ENCODE assay signal across 1 cellular context in the genomic region with DNA sequence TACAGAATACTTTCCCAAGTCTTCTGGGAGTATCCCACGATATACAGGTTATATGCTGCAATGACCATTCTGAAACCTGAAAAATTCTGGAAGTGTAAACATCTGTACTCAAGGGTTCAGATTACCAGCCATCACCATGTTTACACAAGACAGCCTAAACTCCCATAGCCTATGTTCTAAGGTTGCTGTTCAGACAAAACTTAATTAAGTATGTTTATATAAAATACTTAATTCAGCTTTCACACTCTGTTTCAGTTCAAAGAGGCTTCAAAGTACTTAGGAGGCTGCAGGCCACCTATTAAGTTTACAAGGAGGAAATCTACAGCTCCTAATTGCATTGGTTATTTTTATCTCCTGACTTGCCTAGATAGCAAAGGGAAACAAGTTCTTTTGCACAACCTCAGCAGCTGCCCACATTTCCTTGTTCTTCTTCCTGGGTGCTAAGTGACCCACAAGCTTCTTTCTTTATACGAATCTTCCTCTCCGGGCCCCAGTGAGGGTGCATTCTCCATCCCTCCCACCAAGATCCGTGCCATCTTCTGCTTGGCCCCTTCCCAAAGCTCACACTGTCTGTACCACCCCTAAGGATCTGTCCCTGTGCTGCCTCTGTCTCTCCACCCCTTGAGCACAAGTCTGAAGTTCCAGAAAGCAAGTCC.
A peak's percentile ranks its signal among the peaks of the same experiment; 100 is the strongest.
TF ChIP-seq lines count a peak whose summit lies in the region.

No MANE protein-coding gene starts in this region.

TF ChIP-seq in HepG2, 621 proteins besides CTCF, POLR2A, EP300 and RAD21 (continues in another document):
- TF ChIP-seq ZNF205 (CRISPR knock-in tag; IDR thresholded peaks at IDR 0.05) (no peak), FOXK2 (IDR thresholded peaks at IDR 0.05) (peak; percentile 57; the same call in 1 of the 2 replicates), ZNF468 (CRISPR knock-in tag; IDR thresholded peaks at IDR 0.05) (no peak), ZNF510 (CRISPR knock-in tag; IDR thresholded peaks at IDR 0.05; ENCODE audit: low read depth) (no peak), EED (CRISPR knock-in tag; IDR thresholded peaks at IDR 0.05) (no peak), SRY (CRISPR knock-in tag; IDR thresholded peaks at IDR 0.05) (no peak), GFI1 (CRISPR knock-in tag; IDR thresholded peaks at IDR 0.05; ENCODE audit: borderline replicate concordance) (0 out of 2 replicates have a peak, but pooled peaks have one; percentile 28), FOXA3 (CRISPR knock-in tag; IDR thresholded peaks at IDR 0.05) (peak; percentile 98), SP140L (CRISPR knock-in tag; IDR thresholded peaks at IDR 0.05; ENCODE audit: borderline replicate concordance) (no peak), HNF4A (CRISPR knock-in tag; IDR thresholded peaks at IDR 0.05) (no peak), TBP (CRISPR knock-in tag; IDR thresholded peaks at IDR 0.05) (no peak), BCL6 (CRISPR knock-in tag; IDR thresholded peaks at IDR 0.05) (peak; percentile 52; the same call in 1 of the 2 replicates), MAFK (conservative IDR thresholded peaks at IDR 0.05 in 1 of 2, IDR thresholded peaks at IDR 0.05 in 1 of 2; ENCODE audit: low read length in 2 of 2) (no peak), SAFB2 (CRISPR knock-in tag; IDR thresholded peaks at IDR 0.05; ENCODE audit: borderline replicate concordance, low read depth) (no peak), ZNF674 (CRISPR knock-in tag; IDR thresholded peaks at IDR 0.05; ENCODE audit: low read depth) (no peak), ARNT (IDR thresholded peaks at IDR 0.05) (no peak), ZNF124 (CRISPR knock-in tag; IDR thresholded peaks at IDR 0.05) (no peak), FOXA1 (IDR thresholded peaks at IDR 0.05) (peak; percentile 49; the same call in 1 of the 2 replicates), FOXA1 (CRISPR knock-in tag; IDR thresholded peaks at IDR 0.05) (peak; percentile 94), CBFB (CRISPR knock-in tag; IDR thresholded peaks at IDR 0.05) (no peak), HDAC2 (CRISPR knock-in tag; IDR thresholded peaks at IDR 0.05) (no peak), ZNF720 (CRISPR knock-in tag; IDR thresholded peaks at IDR 0.05) (no peak), FOXK1 (CRISPR knock-in tag; IDR thresholded peaks at IDR 0.05; ENCODE audit: borderline replicate concordance, low read depth) (peak; percentile 33; the same call in 1 of the 2 replicates), ZNF24 (IDR thresholded peaks at IDR 0.05) (no peak), NONO (IDR thresholded peaks at IDR 0.05) (no peak), NONO (CRISPR knock-in tag; conservative IDR thresholded peaks at IDR 0.05) (no peak), JUN (CRISPR knock-in tag; IDR thresholded peaks at IDR 0.05) (no peak), ZNF224 (CRISPR knock-in tag; IDR thresholded peaks at IDR 0.05) (no peak), SIX1 (CRISPR knock-in tag; IDR thresholded peaks at IDR 0.05; ENCODE audit: borderline replicate concordance) (peak; percentile 91), ZNF10 (CRISPR knock-in tag; IDR thresholded peaks at IDR 0.05; ENCODE audit: borderline replicate concordance, low read depth) (no peak), HDAC6 (IDR thresholded peaks at IDR 0.05; ENCODE audit: low read depth, low read length) (no peak), SIX4 (CRISPR knock-in tag; IDR thresholded peaks at IDR 0.05) (peak; percentile 87), RBAK (CRISPR knock-in tag; IDR thresholded peaks at IDR 0.05) (no peak), NFYB (CRISPR knock-in tag; IDR thresholded peaks at IDR 0.05) (no peak), MTA1 (CRISPR knock-in tag; IDR thresholded peaks at IDR 0.05; ENCODE audit: borderline replicate concordance) (no peak)
- TF ChIP-seq, protein P1, sequence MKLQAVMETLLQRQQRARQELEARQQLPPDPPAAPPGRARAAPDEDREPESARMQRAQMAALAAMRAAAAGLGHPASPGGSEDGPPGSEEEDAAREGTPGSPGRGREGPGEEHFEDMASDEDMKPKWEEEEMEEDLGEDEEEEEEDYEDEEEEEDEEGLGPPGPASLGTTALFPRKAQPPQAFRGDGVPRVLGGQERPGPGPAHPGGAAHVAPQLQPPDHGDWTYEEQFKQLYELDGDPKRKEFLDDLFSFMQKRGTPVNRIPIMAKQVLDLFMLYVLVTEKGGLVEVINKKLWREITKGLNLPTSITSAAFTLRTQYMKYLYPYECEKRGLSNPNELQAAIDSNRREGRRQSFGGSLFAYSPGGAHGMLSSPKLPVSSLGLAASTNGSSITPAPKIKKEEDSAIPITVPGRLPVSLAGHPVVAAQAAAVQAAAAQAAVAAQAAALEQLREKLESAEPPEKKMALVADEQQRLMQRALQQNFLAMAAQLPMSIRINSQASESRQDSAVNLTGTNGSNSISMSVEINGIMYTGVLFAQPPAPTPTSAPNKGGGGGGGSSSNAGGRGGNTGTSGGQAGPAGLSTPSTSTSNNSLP (IDR thresholded peaks at IDR 0.05; ENCODE audit: low read depth, low read length) = no peak
- TF ChIP-seq, protein P2, sequence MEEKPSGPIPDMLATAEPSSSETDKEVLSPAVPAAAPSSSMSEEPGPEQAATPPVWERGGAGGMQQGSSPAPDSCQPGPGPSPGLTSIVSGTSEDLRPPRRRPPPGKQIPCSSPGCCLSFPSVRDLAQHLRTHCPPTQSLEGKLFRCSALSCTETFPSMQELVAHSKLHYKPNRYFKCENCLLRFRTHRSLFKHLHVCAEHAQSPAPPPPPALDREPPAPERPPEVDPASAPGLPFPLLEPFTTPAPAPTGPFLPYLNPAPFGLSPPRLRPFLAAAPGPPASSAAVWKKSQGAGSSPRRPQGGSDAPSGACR (CRISPR knock-in tag; IDR thresholded peaks at IDR 0.05) = no peak
- TF ChIP-seq, protein P3, sequence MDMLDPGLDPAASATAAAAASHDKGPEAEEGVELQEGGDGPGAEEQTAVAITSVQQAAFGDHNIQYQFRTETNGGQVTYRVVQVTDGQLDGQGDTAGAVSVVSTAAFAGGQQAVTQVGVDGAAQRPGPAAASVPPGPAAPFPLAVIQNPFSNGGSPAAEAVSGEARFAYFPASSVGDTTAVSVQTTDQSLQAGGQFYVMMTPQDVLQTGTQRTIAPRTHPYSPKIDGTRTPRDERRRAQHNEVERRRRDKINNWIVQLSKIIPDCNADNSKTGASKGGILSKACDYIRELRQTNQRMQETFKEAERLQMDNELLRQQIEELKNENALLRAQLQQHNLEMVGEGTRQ (IDR thresholded peaks at IDR 0.05; ENCODE audit: low read depth, low read length) = no peak
- TF ChIP-seq, protein P3 (CRISPR knock-in tag; IDR thresholded peaks at IDR 0.05; ENCODE audit: borderline replicate concordance) = no peak
- TF ChIP-seq, protein P4, sequence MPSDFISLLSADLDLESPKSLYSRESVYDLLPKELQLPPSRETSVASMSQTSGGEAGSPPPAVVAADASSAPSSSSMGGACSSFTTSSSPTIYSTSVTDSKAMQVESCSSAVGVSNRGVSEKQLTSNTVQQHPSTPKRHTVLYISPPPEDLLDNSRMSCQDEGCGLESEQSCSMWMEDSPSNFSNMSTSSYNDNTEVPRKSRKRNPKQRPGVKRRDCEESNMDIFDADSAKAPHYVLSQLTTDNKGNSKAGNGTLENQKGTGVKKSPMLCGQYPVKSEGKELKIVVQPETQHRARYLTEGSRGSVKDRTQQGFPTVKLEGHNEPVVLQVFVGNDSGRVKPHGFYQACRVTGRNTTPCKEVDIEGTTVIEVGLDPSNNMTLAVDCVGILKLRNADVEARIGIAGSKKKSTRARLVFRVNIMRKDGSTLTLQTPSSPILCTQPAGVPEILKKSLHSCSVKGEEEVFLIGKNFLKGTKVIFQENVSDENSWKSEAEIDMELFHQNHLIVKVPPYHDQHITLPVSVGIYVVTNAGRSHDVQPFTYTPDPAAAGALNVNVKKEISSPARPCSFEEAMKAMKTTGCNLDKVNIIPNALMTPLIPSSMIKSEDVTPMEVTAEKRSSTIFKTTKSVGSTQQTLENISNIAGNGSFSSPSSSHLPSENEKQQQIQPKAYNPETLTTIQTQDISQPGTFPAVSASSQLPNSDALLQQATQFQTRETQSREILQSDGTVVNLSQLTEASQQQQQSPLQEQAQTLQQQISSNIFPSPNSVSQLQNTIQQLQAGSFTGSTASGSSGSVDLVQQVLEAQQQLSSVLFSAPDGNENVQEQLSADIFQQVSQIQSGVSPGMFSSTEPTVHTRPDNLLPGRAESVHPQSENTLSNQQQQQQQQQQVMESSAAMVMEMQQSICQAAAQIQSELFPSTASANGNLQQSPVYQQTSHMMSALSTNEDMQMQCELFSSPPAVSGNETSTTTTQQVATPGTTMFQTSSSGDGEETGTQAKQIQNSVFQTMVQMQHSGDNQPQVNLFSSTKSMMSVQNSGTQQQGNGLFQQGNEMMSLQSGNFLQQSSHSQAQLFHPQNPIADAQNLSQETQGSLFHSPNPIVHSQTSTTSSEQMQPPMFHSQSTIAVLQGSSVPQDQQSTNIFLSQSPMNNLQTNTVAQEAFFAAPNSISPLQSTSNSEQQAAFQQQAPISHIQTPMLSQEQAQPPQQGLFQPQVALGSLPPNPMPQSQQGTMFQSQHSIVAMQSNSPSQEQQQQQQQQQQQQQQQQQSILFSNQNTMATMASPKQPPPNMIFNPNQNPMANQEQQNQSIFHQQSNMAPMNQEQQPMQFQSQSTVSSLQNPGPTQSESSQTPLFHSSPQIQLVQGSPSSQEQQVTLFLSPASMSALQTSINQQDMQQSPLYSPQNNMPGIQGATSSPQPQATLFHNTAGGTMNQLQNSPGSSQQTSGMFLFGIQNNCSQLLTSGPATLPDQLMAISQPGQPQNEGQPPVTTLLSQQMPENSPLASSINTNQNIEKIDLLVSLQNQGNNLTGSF (CRISPR knock-in tag; IDR thresholded peaks at IDR 0.05) = no peak
- TF ChIP-seq, protein P5, sequence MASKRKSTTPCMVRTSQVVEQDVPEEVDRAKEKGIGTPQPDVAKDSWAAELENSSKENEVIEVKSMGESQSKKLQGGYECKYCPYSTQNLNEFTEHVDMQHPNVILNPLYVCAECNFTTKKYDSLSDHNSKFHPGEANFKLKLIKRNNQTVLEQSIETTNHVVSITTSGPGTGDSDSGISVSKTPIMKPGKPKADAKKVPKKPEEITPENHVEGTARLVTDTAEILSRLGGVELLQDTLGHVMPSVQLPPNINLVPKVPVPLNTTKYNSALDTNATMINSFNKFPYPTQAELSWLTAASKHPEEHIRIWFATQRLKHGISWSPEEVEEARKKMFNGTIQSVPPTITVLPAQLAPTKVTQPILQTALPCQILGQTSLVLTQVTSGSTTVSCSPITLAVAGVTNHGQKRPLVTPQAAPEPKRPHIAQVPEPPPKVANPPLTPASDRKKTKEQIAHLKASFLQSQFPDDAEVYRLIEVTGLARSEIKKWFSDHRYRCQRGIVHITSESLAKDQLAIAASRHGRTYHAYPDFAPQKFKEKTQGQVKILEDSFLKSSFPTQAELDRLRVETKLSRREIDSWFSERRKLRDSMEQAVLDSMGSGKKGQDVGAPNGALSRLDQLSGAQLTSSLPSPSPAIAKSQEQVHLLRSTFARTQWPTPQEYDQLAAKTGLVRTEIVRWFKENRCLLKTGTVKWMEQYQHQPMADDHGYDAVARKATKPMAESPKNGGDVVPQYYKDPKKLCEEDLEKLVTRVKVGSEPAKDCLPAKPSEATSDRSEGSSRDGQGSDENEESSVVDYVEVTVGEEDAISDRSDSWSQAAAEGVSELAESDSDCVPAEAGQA (IDR thresholded peaks at IDR 0.05; ENCODE audit: low read depth) = no peak
- TF ChIP-seq, protein P5 (CRISPR knock-in tag; IDR thresholded peaks at IDR 0.05; ENCODE audit: borderline replicate concordance) = no peak
- TF ChIP-seq, protein P6, sequence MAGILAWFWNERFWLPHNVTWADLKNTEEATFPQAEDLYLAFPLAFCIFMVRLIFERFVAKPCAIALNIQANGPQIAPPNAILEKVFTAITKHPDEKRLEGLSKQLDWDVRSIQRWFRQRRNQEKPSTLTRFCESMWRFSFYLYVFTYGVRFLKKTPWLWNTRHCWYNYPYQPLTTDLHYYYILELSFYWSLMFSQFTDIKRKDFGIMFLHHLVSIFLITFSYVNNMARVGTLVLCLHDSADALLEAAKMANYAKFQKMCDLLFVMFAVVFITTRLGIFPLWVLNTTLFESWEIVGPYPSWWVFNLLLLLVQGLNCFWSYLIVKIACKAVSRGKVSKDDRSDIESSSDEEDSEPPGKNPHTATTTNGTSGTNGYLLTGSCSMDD (CRISPR knock-in tag; IDR thresholded peaks at IDR 0.05) = no peak
- TF ChIP-seq, protein P7, sequence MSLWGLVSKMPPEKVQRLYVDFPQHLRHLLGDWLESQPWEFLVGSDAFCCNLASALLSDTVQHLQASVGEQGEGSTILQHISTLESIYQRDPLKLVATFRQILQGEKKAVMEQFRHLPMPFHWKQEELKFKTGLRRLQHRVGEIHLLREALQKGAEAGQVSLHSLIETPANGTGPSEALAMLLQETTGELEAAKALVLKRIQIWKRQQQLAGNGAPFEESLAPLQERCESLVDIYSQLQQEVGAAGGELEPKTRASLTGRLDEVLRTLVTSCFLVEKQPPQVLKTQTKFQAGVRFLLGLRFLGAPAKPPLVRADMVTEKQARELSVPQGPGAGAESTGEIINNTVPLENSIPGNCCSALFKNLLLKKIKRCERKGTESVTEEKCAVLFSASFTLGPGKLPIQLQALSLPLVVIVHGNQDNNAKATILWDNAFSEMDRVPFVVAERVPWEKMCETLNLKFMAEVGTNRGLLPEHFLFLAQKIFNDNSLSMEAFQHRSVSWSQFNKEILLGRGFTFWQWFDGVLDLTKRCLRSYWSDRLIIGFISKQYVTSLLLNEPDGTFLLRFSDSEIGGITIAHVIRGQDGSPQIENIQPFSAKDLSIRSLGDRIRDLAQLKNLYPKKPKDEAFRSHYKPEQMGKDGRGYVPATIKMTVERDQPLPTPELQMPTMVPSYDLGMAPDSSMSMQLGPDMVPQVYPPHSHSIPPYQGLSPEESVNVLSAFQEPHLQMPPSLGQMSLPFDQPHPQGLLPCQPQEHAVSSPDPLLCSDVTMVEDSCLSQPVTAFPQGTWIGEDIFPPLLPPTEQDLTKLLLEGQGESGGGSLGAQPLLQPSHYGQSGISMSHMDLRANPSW (CRISPR knock-in tag; IDR thresholded peaks at IDR 0.05; ENCODE audit: borderline replicate concordance) = no peak
- TF ChIP-seq, protein P8, sequence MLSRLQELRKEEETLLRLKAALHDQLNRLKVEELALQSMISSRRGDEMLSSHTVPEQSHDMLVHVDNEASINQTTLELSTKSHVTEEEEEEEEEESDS (CRISPR knock-in tag; IDR thresholded peaks at IDR 0.05; ENCODE audit: borderline replicate concordance) = no peak
